Comparison of ENCODE assay signal across 8 cellular contexts in the genomic region with DNA sequence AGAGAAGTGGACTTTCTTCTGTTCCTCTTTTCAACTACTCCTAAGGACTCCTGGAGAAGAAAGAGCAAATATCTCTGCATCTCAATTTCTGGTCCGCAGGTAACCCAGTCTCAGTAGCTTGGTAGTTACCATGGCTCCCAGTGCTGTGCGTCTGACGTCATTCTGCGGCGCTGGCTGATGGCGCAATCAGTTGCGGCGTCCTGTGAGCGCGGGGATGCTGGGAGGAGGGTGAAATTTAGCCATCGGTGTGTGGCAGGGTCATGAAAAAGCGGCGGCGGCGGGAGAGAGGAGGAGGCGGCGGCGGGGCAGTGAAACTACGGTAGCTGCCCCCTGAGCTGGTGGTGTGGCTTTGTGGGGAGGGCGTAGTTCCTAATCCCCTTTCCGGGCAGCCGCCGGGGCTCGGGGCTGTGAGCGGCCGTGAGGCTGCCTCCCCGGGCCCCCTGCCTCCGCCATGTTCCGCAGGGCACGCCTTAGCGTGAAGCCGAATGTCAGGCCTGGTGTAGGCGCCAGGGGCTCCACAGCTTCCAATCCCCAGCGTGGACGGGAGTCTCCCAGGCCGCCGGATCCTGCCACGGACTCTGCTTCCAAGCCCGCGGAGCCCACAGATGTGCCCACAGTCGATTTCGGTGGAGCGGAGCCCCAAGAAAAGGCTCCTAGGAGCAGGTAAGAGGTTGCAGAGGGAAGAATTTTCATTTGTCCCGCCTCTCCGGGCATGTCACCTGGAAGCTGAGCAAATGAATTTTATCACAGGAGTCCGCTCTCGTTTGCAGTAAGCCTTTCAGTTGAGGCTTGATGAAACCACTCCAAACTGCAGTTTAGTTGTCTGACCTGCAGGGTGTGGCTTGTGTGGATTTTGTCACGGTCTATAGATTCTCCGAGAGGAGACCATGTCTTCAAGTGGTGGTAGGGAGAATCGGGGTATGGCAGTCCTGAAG. TPM values are rescaled to one million over a fixed set of nuclear protein-coding genes. Genes with fewer than 3 reads are reported as not detected.
DNase-seq lines count a peak whose midpoint lies in the region; ATAC-seq and TF ChIP-seq lines count a peak whose summit lies in the region.

A gene with protein sequence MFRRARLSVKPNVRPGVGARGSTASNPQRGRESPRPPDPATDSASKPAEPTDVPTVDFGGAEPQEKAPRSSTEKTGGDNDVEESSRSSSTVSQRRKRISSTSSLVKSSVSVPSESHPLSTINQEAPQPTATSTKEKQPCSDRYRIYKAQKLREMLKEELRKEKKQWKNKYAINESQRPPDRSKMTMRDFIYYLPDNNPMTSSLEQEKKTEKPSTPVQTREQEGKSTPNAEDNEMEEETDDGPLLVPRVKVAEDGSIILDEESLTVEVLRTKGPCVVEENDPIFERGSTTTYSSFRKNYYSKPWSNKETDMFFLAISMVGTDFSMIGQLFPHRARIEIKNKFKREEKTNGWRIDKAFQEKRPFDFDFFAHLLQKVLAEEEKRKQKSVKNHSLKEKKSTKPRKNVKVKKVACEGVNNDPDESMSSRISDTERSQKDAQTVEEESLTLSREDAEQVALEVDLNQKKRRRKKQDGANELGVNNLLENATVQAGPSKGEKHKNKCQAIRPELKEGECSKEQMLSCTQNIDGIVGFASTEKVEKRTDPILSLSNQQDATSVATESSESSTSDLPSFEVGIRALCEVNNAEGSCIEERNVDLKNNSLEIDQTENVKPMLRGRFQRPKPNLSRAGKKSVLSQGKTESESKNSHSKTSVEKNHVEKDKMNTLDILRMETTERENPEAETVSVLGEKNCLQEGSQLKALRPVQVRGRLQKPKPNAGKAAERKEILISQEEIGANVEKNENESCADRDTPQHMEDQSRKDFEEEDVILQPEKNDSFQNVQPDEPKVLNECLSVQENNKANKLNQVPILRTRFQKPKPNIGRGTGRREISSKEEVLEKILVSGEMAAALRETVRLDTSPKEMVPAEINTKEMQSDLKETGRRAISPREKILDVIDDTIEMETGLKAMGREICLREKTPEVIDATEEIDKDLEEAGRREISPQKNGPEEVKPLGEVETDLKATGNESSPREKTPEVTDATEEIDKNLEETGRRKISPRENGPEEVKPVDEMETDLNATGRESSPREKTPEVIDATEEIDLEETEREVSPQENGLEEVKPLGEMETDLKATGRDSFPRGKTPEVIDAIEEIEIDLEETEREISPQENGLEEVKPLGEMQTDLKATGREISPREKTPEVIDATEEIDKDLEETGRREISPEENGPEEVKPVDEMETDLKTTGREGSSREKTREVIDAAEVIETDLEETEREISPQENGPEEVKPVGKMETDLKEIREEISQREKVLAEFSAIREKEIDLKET (N-terminal part only) (plus strand): TSS at position 225 of the 935 bp plus-strand sequence. CDS start 227 bp downstream, at position 452.

- POLR2A ChIA-PET in activated B cell treated with CpG ODN at 0.5 μM for 24 hours (lab: Charles Lee) = interaction anchor here (1.4 kb wide), 1 partner anchor 131 kb away, joined by 11 read pairs; a partner anchor contains a TSS

- TF ChIP-seq CTCF in AG09319 (IDR thresholded peaks at IDR 0.05; ENCODE audit: low read depth, low read length) (peak; percentile 15), activated B cell treated with CpG ODN at 0.5 μM for 24 hours (IDR thresholded peaks at IDR 0.05) (no peak)

- intact Hi-C loops in activated B cell treated with CpG ODN at 0.5 μM for 24 hours (cut with micrococcal nuclease) = loop anchor here (1.0 to 5.0 kb wide), 4 partner anchors 132 to 1502 kb away; a partner anchor contains a TSS

- H3K4me1 Mint-ChIP-seq in activated B cell treated with CpG ODN at 0.5 μM for 24 hours = peaks cover 23% of the 10 kb centered on the region
- H3K4me1 Mint-ChIP-seq in immature natural killer cell = peaks cover 27 to 40% of the 10 kb centered on the region in 2 donors

- H3K36me3 Mint-ChIP-seq in activated B cell treated with CpG ODN at 0.5 μM for 24 hours (ENCODE audit: low read depth) = peaks cover 29% of the 10 kb centered on the region
- peaks cover 3 to 11% (median 4%) of the 10 kb centered on the region in 3 donors for H3K36me3 Mint-ChIP-seq in immature natural killer cell

- H3K27ac Mint-ChIP-seq in activated B cell treated with CpG ODN at 0.5 μM for 24 hours = peak within 1 kb of the TSS; percentile 97
- peak within 1 kb of the TSS; percentile 93 to 98 (median 97) for H3K27ac Mint-ChIP-seq in immature natural killer cell

- CTCF ChIA-PET in activated B cell treated with CpG ODN at 0.5 μM for 24 hours (lab: Charles Lee) = no interaction called here

- ATAC-seq in GM19023 (IDR thresholded peaks at IDR 0.05; ENCODE audit: unreplicated experiment) (peak; percentile 95), HG03280 (IDR thresholded peaks at IDR 0.05; ENCODE audit: unreplicated experiment) (peak; percentile 87), activated B cell treated with CpG ODN at 0.5 μM for 24 hours (ENCODE audit: low read depth) (peak; percentile 84)

- H3K27ac ChIP-seq in caudate nucleus (ENCODE audit: low read depth, low read length) = peak within 1 kb of the TSS; percentile 74

- H3K27me3 Mint-ChIP-seq in activated B cell treated with CpG ODN at 0.5 μM for 24 hours (peaks cover 7% of the 10 kb centered on the region), immature natural killer cell (ENCODE audit: low read depth in 3 of 3) (peaks cover 2 to 22% (median 15%) of the 10 kb centered on the region in 3 donors)

- no peaks in the 10 kb centered on the region for H3K9me3 Mint-ChIP-seq in activated B cell treated with CpG ODN at 0.5 μM for 24 hours
- no peaks in the 10 kb centered on the region for H3K9me3 Mint-ChIP-seq in immature natural killer cell

- peak within 1 kb of the TSS; percentile 97 for H3K4me3 Mint-ChIP-seq in activated B cell treated with CpG ODN at 0.5 μM for 24 hours
- peak within 1 kb of the TSS; percentile 89 to 100 (median 95) for H3K4me3 Mint-ChIP-seq in immature natural killer cell

- peak; percentile 73 for DNase-seq in AG09319 (ENCODE audit: extremely low read depth, low read depth)
- DNase-seq in NCI-H345 (lab: John Stamatoyannopoulos, UW) = peak; percentile 92
- DNase-seq in activated B cell treated with CpG ODN at 0.5 μM for 24 hours = peak; percentile 96
- peak; percentile 52 to 97 (median 92) for DNase-seq in caudate nucleus (lab: John Stamatoyannopoulos, UW)
- DNase-seq in immature natural killer cell = peak; percentile 94 to 95 (median 94)
- peak; percentile 87 for DNase-seq in smooth muscle cell of the brain vasculature (ENCODE audit: low read depth, low spot score)

RNA-seq across cellular contexts. Expression of the gene that starts here (rescaled TPM):
- total RNA-seq in activated B cell treated with CpG ODN at 0.5 μM for 24 hours = 46.2 and 50.4 TPM in 2 replicates
- polyA plus RNA-seq in immature natural killer cell = 10 to 100 TPM in 1 of 3 donors, 1 to 10 TPM in 2; 1.3 to 15.0 (median 4.7) TPM

Comparison
In these comparisons a context has a peak if more than half of its experiments do, and no peak if none do; other contexts are left out.
1. Peak in every context shown above with its lines: DNase-seq, ATAC-seq and H3K27ac ChIP-seq.